25 cellular contexts compared by ENCODE assay signal in genomic region chr20:53714524-53714923, GRCh38.
"Had no signal": no experiment of that assay in that cellular context is flagged by ENCODE, and none has a peak within 500 bp of the region (broad histone marks: within the 10 kb centered on the region; RNA-seq: fewer than 3 reads in every experiment).

No MANE protein-coding gene starts in this region.

- H3K4me3 ChIP-seq: gastrocnemius medialis, left lung, lower lobe of right lung, psoas muscle, stomach, tibial artery had no signal

- H3K4me3 Mint-ChIP-seq: activated naive CD4-positive, alpha-beta T cell treated with anti-CD3 and anti-CD28 coated beads for 36 hours; activated T-cell treated with anti-CD3 and anti-CD28 coated beads, Interleukin-2, amount 50 U/mL, for 72 hours; effector memory CD8-positive, alpha-beta T cell; nephron had no signal

- DNase-seq: activated CD4-positive, alpha-beta T cell treated with anti-CD3 and anti-CD28 coated beads for 4 hours; activated CD4-positive, alpha-beta T cell treated with anti-CD3 and anti-CD28 coated beads, Interleukin-2, amount 50 U/mL, for 4 hours; activated naive CD4-positive, alpha-beta T cell treated with anti-CD3 and anti-CD28 coated beads for 36 hours; activated T-cell treated with anti-CD3 and anti-CD28 coated beads for 4 hours; activated T-cell treated with anti-CD3 and anti-CD28 coated beads, Interleukin-2, amount 50 U/mL, for 72 hours; amygdala; caudate nucleus; cortex of kidney; effector memory CD8-positive, alpha-beta T cell; erythroblast; gastrocnemius medialis; glutamatergic neuron; left lung; lower lobe of right lung; mesendoderm; occipital lobe; psoas muscle; stimulated activated CD4-positive, alpha-beta T cell treated with anti-CD3 and anti-CD28 coated beads, Interleukin-15, amount 100 ng/mL, for 24 hours; stimulated activated CD4-positive, alpha-beta T cell treated with anti-CD3 and anti-CD28 coated beads, Interleukin-2, amount 100 ng/mL, for 24 hours; stimulated activated naive B cell treated with anti-CD40 and anti-IgM and Interleukin-4, amounts not matched to agents 10 μg/mL and 1 μg/mL and 100 μg/mL, for 72 hours; stomach; tibial artery had no signal

- H3K4me1 ChIP-seq: gastrocnemius medialis, lower lobe of right lung, psoas muscle, tibial artery had no signal

- H2AFZ ChIP-seq: parathyroid adenoma had no signal

- H3K9ac ChIP-seq: parathyroid adenoma had no signal

- H3K36me3 ChIP-seq: gastrocnemius medialis, left lung, lower lobe of right lung, stomach, tibial artery had no signal

- H3K27ac ChIP-seq: gastrocnemius medialis, left lung, lower lobe of right lung, parathyroid adenoma, psoas muscle, stomach, tibial artery had no signal

- H3K9me3 ChIP-seq: gastrocnemius medialis, left lung, lower lobe of right lung, psoas muscle, stomach, tibial artery had no signal

- FAIRE-seq: islet of Langerhans had no signal

- H3K79me2 ChIP-seq: parathyroid adenoma had no signal

- ATAC-seq: activated T-cell treated with anti-CD3 and anti-CD28 coated beads, Interleukin-2, amount 50 U/mL, for 72 hours; effector memory CD8-positive, alpha-beta T cell; gastrocnemius medialis; left lung; lower lobe of right lung; psoas muscle had no signal

- H3K27ac Mint-ChIP-seq: activated naive CD4-positive, alpha-beta T cell treated with anti-CD3 and anti-CD28 coated beads for 36 hours; activated T-cell treated with anti-CD3 and anti-CD28 coated beads, Interleukin-2, amount 50 U/mL, for 72 hours had no signal

- H3K27me3 ChIP-seq: gastrocnemius medialis, stomach, tibial artery had no signal

- H3K27me3 Mint-ChIP-seq: effector memory CD8-positive, alpha-beta T cell; stimulated activated naive B cell treated with anti-CD40 and anti-IgM and Interleukin-4, amounts not matched to agents 10 μg/mL and 1 μg/mL and 100 μg/mL, for 72 hours had no signal

- H3K9me3 Mint-ChIP-seq: activated naive CD4-positive, alpha-beta T cell treated with anti-CD3 and anti-CD28 coated beads for 36 hours; activated T-cell treated with anti-CD3 and anti-CD28 coated beads, Interleukin-2, amount 50 U/mL, for 72 hours; effector memory CD8-positive, alpha-beta T cell; nephron had no signal
